Comparison of ENCODE assay signal across 8 cellular contexts in the genomic region with DNA sequence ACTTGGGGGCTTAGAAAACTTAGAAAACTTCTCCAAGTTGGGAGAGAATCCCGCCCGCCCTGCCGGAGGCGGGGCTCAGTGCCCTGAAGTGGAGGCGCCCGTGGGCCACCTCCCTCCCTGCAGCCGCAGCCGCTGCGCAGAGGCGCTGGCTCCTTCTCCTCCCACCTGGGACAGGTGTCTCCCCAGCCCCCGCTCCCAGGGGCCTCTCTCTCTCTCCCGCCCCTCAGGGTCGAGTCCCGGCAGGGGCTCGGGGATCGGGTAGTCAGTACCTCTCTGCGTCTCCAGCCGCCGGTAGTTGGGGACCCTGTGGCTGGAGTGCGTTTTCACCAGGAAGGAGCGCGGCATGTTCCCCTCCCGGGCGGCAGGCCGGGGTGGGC. TPM values are rescaled to one million over a fixed set of nuclear protein-coding genes. Genes with fewer than 3 reads are reported as not detected.
DNase-seq lines count a peak whose midpoint lies in the region; ATAC-seq, FAIRE-seq and TF ChIP-seq lines count a peak whose summit lies in the region.

No MANE protein-coding gene starts in this region.

- H3K23me2 ChIP-seq in H1 (ENCODE audit: low read depth, low read length): peaks cover 13% of the 10 kb centered on the region; the same call in 1 of the 2 replicates

- H3K9ac ChIP-seq in SU-DHL-6 (ENCODE audit: low read length) (peak overlapping the region; percentile 54), H1 (replicated peaks in 1 of 4; ENCODE audit: extremely low read depth in 1 of 4, low read depth in 3 of 4, low read length in 3 of 4) (peak overlapping the region in 1 of 4 experiments; percentile 41; a peak in 1 of 7 replicates)

- no peaks in the 10 kb centered on the region for H3K36me3 Mint-ChIP-seq in nephron progenitor cell (ENCODE audit: low read depth)

- no peaks in the 10 kb centered on the region for H3K9me3 Mint-ChIP-seq in nephron progenitor cell

- no peak overlapping the region for H2BK20ac ChIP-seq in H1 (ENCODE audit: low read length)

- CTCF ChIA-PET in H1 (lab: Charles Lee; ENCODE audit: partially characterized antibody): interaction anchor here (0.8 to 5.7 kb wide), 6 partner anchors 13 to 123 kb away, joined by 3 to 87 read pairs (median 5); no protein-coding TSS in a partner anchor

- DNase-seq in DMS 273 (lab: John Stamatoyannopoulos, UW; ENCODE audit: unreplicated experiment) (peak; percentile 68), DMS 273 treated with DMSO at 0.1 percent for 48 hours (lab: John Stamatoyannopoulos, UW) (no peak), H1 (ENCODE audit: low read depth in 1 of 2, low spot score in 2 of 2) (no peak), nephron progenitor cell (no peak), islet precursor cell (no peak), GM20000 (ENCODE audit: low spot score) (no peak)

- peak overlapping the region; percentile 62 for H3K4me3 Mint-ChIP-seq in nephron progenitor cell

- FAIRE-seq in H1 (lab: Jason Lieb, UNC): no peak

- peaks cover 0 to 8% (median 6%) of the 10 kb centered on the region in 4 experiments; a peak in 6 of 7 replicates for H3K4me1 ChIP-seq in H1 (replicated peaks in 1 of 4; ENCODE audit: control insufficient read depth in 3 of 4, insufficient read depth in 4 of 4, low read length in 3 of 4)

- WGBS in H1 (ENCODE audit: extremely low coverage in 1 of 2, insufficient coverage in 1 of 2, insufficient read length in 1 of 2, insufficient replicate concordance in 2 of 2, low coverage in 1 of 2, low lambda C conversion rate in 2 of 2, missing lambda C conversion rate in 1 of 2), 2 experiments: 4% methylated on average over 14 of the region's 25 CpGs; no CpG with 5 or more reads in 1 of the 2 experiments

- H4K8ac ChIP-seq in H1 (ENCODE audit: extremely low read depth, insufficient read depth, low read length): peak overlapping the region; percentile 28

- H3K27me3 Mint-ChIP-seq in nephron progenitor cell (ENCODE audit: low read depth, poor library complexity): peaks cover 89% of the 10 kb centered on the region

- H2AFZ ChIP-seq in SU-DHL-6 (ENCODE audit: low read depth, low read length, severe bottlenecking) (peak overlapping the region; percentile 80), H1 (ENCODE audit: low read length) (no peak overlapping the region)

- no peaks in the 10 kb centered on the region for H3K9me2 ChIP-seq in SU-DHL-6 (replicated peaks; ENCODE audit: insufficient read depth, low read length)

- no peaks in the 10 kb centered on the region for H3K79me1 ChIP-seq in H1 (ENCODE audit: low read depth, low read length)

- H3K4me2 ChIP-seq in SU-DHL-6 (ENCODE audit: low read depth, low read length, poor library complexity, severe bottlenecking): peak overlapping the region; percentile 89
- peak overlapping the region; percentile 69 to 95 for H3K4me2 ChIP-seq in H1 (ENCODE audit: insufficient read depth in 1 of 2, low read depth in 2 of 2, low read length in 2 of 2)

- no peaks in the 10 kb centered on the region for H3K36me3 ChIP-seq in SU-DHL-6 (ENCODE audit: low read length)
- H3K36me3 ChIP-seq in H1 (ENCODE audit: control insufficient read depth in 2 of 4, insufficient read depth in 4 of 4, low read length in 3 of 4): no peaks in the 10 kb centered on the region

- H3K4me3 ChIP-seq in SU-DHL-6 (ENCODE audit: insufficient read depth, low read length, poor library complexity, severe bottlenecking) (peak overlapping the region; percentile 67), H1 (ENCODE audit: extremely low read depth in 1 of 4, insufficient read depth in 2 of 4, low read depth in 3 of 4, low read length in 4 of 4) (peak overlapping the region; percentile 61 to 77 (median 69))

- H3K27me3 ChIP-seq in SU-DHL-6 (ENCODE audit: low read length) (no peaks in the 10 kb centered on the region), H1 (replicated peaks in 1 of 4; ENCODE audit: control insufficient read depth in 3 of 4, extremely low read depth in 1 of 4, insufficient read depth in 3 of 4, low read length in 3 of 4) (peaks cover 0 to 12% (median 9%) of the 10 kb centered on the region in 4 experiments; a peak in 3 of 7 replicates)

- H4K91ac ChIP-seq in H1 (replicated peaks; ENCODE audit: insufficient read length, low read length): no peak overlapping the region

- H3K79me2 ChIP-seq in SU-DHL-6 (ENCODE audit: insufficient read depth, low read length) (no peaks in the 10 kb centered on the region), H1 (ENCODE audit: control insufficient read depth in 1 of 2, insufficient read depth in 2 of 2, low read length in 2 of 2) (no peaks in the 10 kb centered on the region)

- H3K18ac ChIP-seq in H1 (ENCODE audit: extremely low read depth, low read length): peak overlapping the region; percentile 78

- no peak for TF ChIP-seq POLR2A in H1 (IDR thresholded peaks at IDR 0.05; ENCODE audit: control extremely low read depth in 1 of 2, low read depth in 2 of 2, low read length in 2 of 2)

- H3K14ac ChIP-seq in H1 (ENCODE audit: insufficient read length): no peak overlapping the region

- H3K4me1 Mint-ChIP-seq in nephron progenitor cell: peaks cover 23% of the 10 kb centered on the region

- H4K20me1 ChIP-seq in SU-DHL-6 (ENCODE audit: low read depth, low read length): no peaks in the 10 kb centered on the region
- peaks cover 0 to 3% of the 10 kb centered on the region in 2 experiments for H4K20me1 ChIP-seq in H1 (replicated peaks in 1 of 2; ENCODE audit: control insufficient read depth in 1 of 2, insufficient read depth in 2 of 2, low read length in 2 of 2)

- no peak overlapping the region for H3K23ac ChIP-seq in H1 (ENCODE audit: insufficient read length)

- H2AK5ac ChIP-seq in H1 (ENCODE audit: low read depth, low read length): no peak overlapping the region

- POLR2A ChIA-PET in H1 (lab: Charles Lee; ENCODE audit: partially characterized antibody): interaction anchor here (0.6 to 2.3 kb wide), 5 partner anchors 14 to 177 kb away, joined by 3 to 6 read pairs (median 4); a partner anchor contains a TSS

- TF ChIP-seq CTCF in SU-DHL-6 (IDR thresholded peaks at IDR 0.05; ENCODE audit: insufficient read depth, low read length, poor library complexity, severe bottlenecking) (no peak), H1 (IDR thresholded peaks at IDR 0.05; ENCODE audit: control extremely low read depth in 1 of 3, insufficient read depth in 1 of 3, low read depth in 1 of 3, low read length in 3 of 3) (no peak), nephron progenitor cell (IDR thresholded peaks at IDR 0.05) (no peak), GM20000 (IDR thresholded peaks at IDR 0.05; ENCODE audit: extremely low read depth, missing control alignments) (no peak)

- no peak overlapping the region for H3K4ac ChIP-seq in H1 (replicated peaks; ENCODE audit: insufficient read length, low read depth, low read length)

- H2BK15ac ChIP-seq in H1 (ENCODE audit: low read length): no peak overlapping the region

- H2BK5ac ChIP-seq in H1 (ENCODE audit: low read depth, low read length): 0 out of 2 replicates have a peak overlapping the region, but pooled peaks have one; percentile 35

- H3K27ac Mint-ChIP-seq in nephron progenitor cell: no peak overlapping the region

- H3K56ac ChIP-seq in H1 (replicated peaks; ENCODE audit: insufficient read length, low read depth, low read length): no peak overlapping the region

- peaks cover 14% of the 10 kb centered on the region for H3F3A ChIP-seq in SU-DHL-6 (ENCODE audit: insufficient read depth)

- H2BK12ac ChIP-seq in H1 (ENCODE audit: low read depth, low read length): no peak overlapping the region

- H2BK120ac ChIP-seq in H1 (replicated peaks; ENCODE audit: low read depth, low read length): no peak overlapping the region

- no peak for TF ChIP-seq EP300 in H1 (IDR thresholded peaks at IDR 0.05; ENCODE audit: borderline replicate concordance in 1 of 2, low read depth in 2 of 2, low read length in 2 of 2)

- H3K9me3 ChIP-seq in SU-DHL-6 (ENCODE audit: insufficient read depth, low read length): no peaks in the 10 kb centered on the region
- no peaks in the 10 kb centered on the region for H3K9me3 ChIP-seq in H1 (ENCODE audit: insufficient read depth in 2 of 2, low read depth in 1 of 2, low read length in 1 of 2)

- H3K27ac ChIP-seq in SU-DHL-6 (ENCODE audit: low read depth, low read length): no peak overlapping the region
- H3K27ac ChIP-seq in H1 (ENCODE audit: low read depth, low read length): no peak overlapping the region

- peak; percentile 4 for ATAC-seq in HG02870 (IDR thresholded peaks at IDR 0.05; ENCODE audit: unreplicated experiment)

- no peak for TF ChIP-seq RAD21 in H1 (IDR thresholded peaks at IDR 0.05 in 1 of 2, conservative IDR thresholded peaks at IDR 0.05 in 1 of 2; ENCODE audit: low read depth in 2 of 2, low read length in 2 of 2)

- no peak overlapping the region for H4K5ac ChIP-seq in H1 (ENCODE audit: insufficient read length, low read depth, low read length)

RNA-seq across cellular contexts. Expression of a gene that starts 0.3 kb away (rescaled TPM):
- 8.5 and 8.7 TPM in 2 replicates for total RNA-seq in H1 (2021; fragmentation: NEBNext Ultra II Directional; extraction: Animal tissue kit (Norgen Biotek cat#: 25700))
- polyA plus RNA-seq in H1 (2011; rRNA removed): 13.3 and 15.8 TPM in 2 replicates
- polyA plus RNA-seq in H1 (2011; cell fraction: cytosol; rRNA removed): 9.4 TPM
- 11.3 TPM for polyA plus RNA-seq in H1 (2011; cell fraction: nucleus; rRNA removed)
- polyA plus RNA-seq in H1 (2012, experiment 1 of 2): 5.5 to 8.7 TPM (median 8.3 TPM) in 4 replicates
- polyA plus RNA-seq in H1 (2012, experiment 2 of 2): 9.6 TPM
- 9.0 TPM for polyA plus RNA-seq in H1 (2013, experiment 1 of 2)
- polyA plus RNA-seq in H1 (2013, experiment 2 of 2): 9.0 TPM
- polyA minus RNA-seq in H1 (2011; rRNA and poly(A)+ RNA removed): 4.3 and 5.2 TPM in 2 replicates
- 7.3 TPM for polyA minus RNA-seq in H1 (2011; cell fraction: cytosol; rRNA and poly(A)+ RNA removed)
- 4.7 TPM for polyA minus RNA-seq in H1 (2011; cell fraction: nucleus; rRNA and poly(A)+ RNA removed)

RNA-seq across cellular contexts. Expression of a gene that starts 20.2 kb away (rescaled TPM):
- total RNA-seq in H1 (2021; fragmentation: NEBNext Ultra II Directional; extraction: Animal tissue kit (Norgen Biotek cat#: 25700)): 28.7 and 31.2 TPM in 2 replicates
- polyA plus RNA-seq in H1 (2011; rRNA removed): 29.8 and 36.6 TPM in 2 replicates
- polyA plus RNA-seq in H1 (2011; cell fraction: cytosol; rRNA removed): 33.3 TPM
- 86.5 TPM for polyA plus RNA-seq in H1 (2011; cell fraction: nucleus; rRNA removed)
- 11.9 to 24.8 TPM (median 22.4 TPM) in 4 replicates for polyA plus RNA-seq in H1 (2012, experiment 1 of 2)
- 21.8 TPM for polyA plus RNA-seq in H1 (2012, experiment 2 of 2)
- 24.2 TPM for polyA plus RNA-seq in H1 (2013, experiment 1 of 2)
- polyA plus RNA-seq in H1 (2013, experiment 2 of 2): 22.1 TPM
- polyA minus RNA-seq in H1 (2011; rRNA and poly(A)+ RNA removed): 11.7 and 12.3 TPM in 2 replicates
- polyA minus RNA-seq in H1 (2011; cell fraction: cytosol; rRNA and poly(A)+ RNA removed): 23.6 TPM
- polyA minus RNA-seq in H1 (2011; cell fraction: nucleus; rRNA and poly(A)+ RNA removed): 24.6 TPM

RNA-seq across cellular contexts. Expression of a gene that starts 20.3 kb away (rescaled TPM):
- 42.9 and 49.7 TPM in 2 replicates for total RNA-seq in H1 (2021; fragmentation: NEBNext Ultra II Directional; extraction: Animal tissue kit (Norgen Biotek cat#: 25700))
- 32.7 and 45.4 TPM in 2 replicates for polyA plus RNA-seq in H1 (2011; rRNA removed)
- polyA plus RNA-seq in H1 (2011; cell fraction: cytosol; rRNA removed): 29.7 TPM
- polyA plus RNA-seq in H1 (2011; cell fraction: nucleus; rRNA removed): 60.2 TPM
- polyA plus RNA-seq in H1 (2012, experiment 1 of 2): 22.3 to 36.0 TPM (median 28.1 TPM) in 4 replicates
- polyA plus RNA-seq in H1 (2012, experiment 2 of 2): 31.0 TPM
- 62.2 TPM for polyA plus RNA-seq in H1 (2013, experiment 1 of 2)
- polyA plus RNA-seq in H1 (2013, experiment 2 of 2): 60.5 TPM
- polyA minus RNA-seq in H1 (2011; rRNA and poly(A)+ RNA removed): 10.7 and 10.9 TPM in 2 replicates
- 19.5 TPM for polyA minus RNA-seq in H1 (2011; cell fraction: cytosol; rRNA and poly(A)+ RNA removed)
- polyA minus RNA-seq in H1 (2011; cell fraction: nucleus; rRNA and poly(A)+ RNA removed): 20.0 TPM

RNA-seq across cellular contexts. Expression of a gene that starts 23.2 kb away (rescaled TPM):
- total RNA-seq in H1 (2021; fragmentation: NEBNext Ultra II Directional; extraction: Animal tissue kit (Norgen Biotek cat#: 25700)): 77.3 and 80.6 TPM in 2 replicates
- polyA plus RNA-seq in H1 (2011; rRNA removed): 47.2 and 72.1 TPM in 2 replicates
- 74.6 TPM for polyA plus RNA-seq in H1 (2011; cell fraction: cytosol; rRNA removed)
- polyA plus RNA-seq in H1 (2011; cell fraction: nucleus; rRNA removed): 130 TPM
- polyA plus RNA-seq in H1 (2012, experiment 1 of 2): 52.7 to 95.2 TPM (median 88.5 TPM) in 4 replicates
- 64.7 TPM for polyA plus RNA-seq in H1 (2012, experiment 2 of 2)
- polyA plus RNA-seq in H1 (2013, experiment 1 of 2): 71.4 TPM
- polyA plus RNA-seq in H1 (2013, experiment 2 of 2): 71.3 TPM
- 15.9 and 21.7 TPM in 2 replicates for polyA minus RNA-seq in H1 (2011; rRNA and poly(A)+ RNA removed)
- polyA minus RNA-seq in H1 (2011; cell fraction: cytosol; rRNA and poly(A)+ RNA removed): 39.8 TPM
- polyA minus RNA-seq in H1 (2011; cell fraction: nucleus; rRNA and poly(A)+ RNA removed): 41.1 TPM

RNA-seq across cellular contexts. Expression of a gene that starts 35.2 kb away (rescaled TPM):
- total RNA-seq in H1 (2021; fragmentation: NEBNext Ultra II Directional; extraction: Animal tissue kit (Norgen Biotek cat#: 25700)): 136 and 161 TPM in 2 replicates
- 254 and 340 TPM in 2 replicates for polyA plus RNA-seq in H1 (2011; rRNA removed)
- 233 TPM for polyA plus RNA-seq in H1 (2011; cell fraction: cytosol; rRNA removed)
- polyA plus RNA-seq in H1 (2011; cell fraction: nucleus; rRNA removed): 322 TPM
- 69.1 to 193 TPM (median 184 TPM) in 4 replicates for polyA plus RNA-seq in H1 (2012, experiment 1 of 2)
- polyA plus RNA-seq in H1 (2012, experiment 2 of 2): 245 TPM
- 267 TPM for polyA plus RNA-seq in H1 (2013, experiment 1 of 2)
- polyA plus RNA-seq in H1 (2013, experiment 2 of 2): 285 TPM
- polyA minus RNA-seq in H1 (2011; rRNA and poly(A)+ RNA removed): 41.6 and 53.9 TPM in 2 replicates
- 80.0 TPM for polyA minus RNA-seq in H1 (2011; cell fraction: cytosol; rRNA and poly(A)+ RNA removed)
- polyA minus RNA-seq in H1 (2011; cell fraction: nucleus; rRNA and poly(A)+ RNA removed): 68.6 TPM
